1 cellular context compared by ENCODE assay signal in the genomic region with DNA sequence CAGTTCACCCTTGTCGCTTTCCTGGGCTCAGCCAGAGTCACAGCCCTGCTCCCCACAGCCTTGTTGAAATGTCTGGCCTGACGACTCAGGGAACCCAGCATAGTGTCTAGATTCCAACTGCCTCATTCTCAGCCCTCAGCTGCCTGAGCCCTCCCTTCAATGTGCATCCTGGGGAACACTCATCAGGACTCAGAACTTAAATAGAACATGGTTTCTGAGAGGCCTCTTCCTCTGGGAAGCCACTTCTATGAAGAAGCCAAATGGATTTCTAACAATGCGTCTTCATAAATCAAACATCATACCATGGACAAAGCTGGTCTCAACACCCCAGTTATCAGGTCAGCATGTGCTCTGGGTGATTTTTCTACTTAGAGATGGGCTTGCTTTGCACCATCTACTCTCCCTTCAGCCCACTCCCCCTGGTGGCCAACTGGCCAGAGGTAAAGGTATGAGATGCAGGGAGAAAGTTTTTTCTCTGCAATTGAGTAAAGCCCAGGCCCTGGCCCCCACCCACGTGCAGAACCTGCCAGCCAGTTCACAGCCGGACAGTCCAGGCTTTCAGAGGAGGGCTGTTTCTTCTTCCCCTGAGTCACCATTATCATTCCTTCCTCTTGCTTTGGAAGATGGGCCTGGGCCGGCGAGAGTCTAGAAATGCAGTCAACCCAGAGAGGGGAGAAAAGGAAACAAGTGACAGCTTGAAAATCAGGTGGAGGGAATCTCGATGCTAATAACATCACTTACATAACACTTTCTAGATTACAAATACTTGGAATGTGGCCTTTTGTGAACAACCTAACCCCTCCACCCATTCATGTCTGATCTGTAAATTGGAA.
TF ChIP-seq lines count a peak whose summit lies in the region.

No MANE protein-coding gene starts in this region.

TF ChIP-seq in A549, 52 proteins besides CTCF, POLR2A, EP300 and RAD21 (continued from another document):
- TF ChIP-seq, protein P1, sequence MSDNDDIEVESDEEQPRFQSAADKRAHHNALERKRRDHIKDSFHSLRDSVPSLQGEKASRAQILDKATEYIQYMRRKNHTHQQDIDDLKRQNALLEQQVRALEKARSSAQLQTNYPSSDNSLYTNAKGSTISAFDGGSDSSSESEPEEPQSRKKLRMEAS (IDR thresholded peaks at IDR 0.05) = peak; percentile 51; the same call in 1 of the 2 replicates
- TF ChIP-seq FOXS1 (CRISPR knock-in tag; IDR thresholded peaks at IDR 0.05) = no peak
